ENCODE assay signal across 12 cellular contexts in genomic region chr6:453152-453551, GRCh38.
A peak's percentile ranks its signal among the peaks of the same experiment; 100 is the strongest.
DNase-seq lines count a peak whose midpoint lies in the region; ATAC-seq and TF ChIP-seq lines count a peak whose summit lies in the region.
"Had no signal": no experiment of that assay in that cellular context is flagged by ENCODE, and none has a peak within 500 bp of the region (broad histone marks: within the 10 kb centered on the region; RNA-seq: fewer than 3 reads in every experiment).

No MANE protein-coding gene starts in this region.

- H3K9me3 Mint-ChIP-seq in GM23338 (peaks cover 36% of the 10 kb centered on the region), immature natural killer cell (peaks cover 0 to 2% (median 0%) of the 10 kb centered on the region in 6 donors)

- H3K27me3 Mint-ChIP-seq in GM23338 (ENCODE audit: insufficient read depth, low read depth, poor library complexity) (peaks cover 4% of the 10 kb centered on the region), immature natural killer cell (ENCODE audit: low read depth in 3 of 3) (peaks cover 0 to 5% (median 2%) of the 10 kb centered on the region in 3 donors)

- H3K27ac ChIP-seq in GM23338 (ENCODE audit: low read depth) (no peak overlapping the region), SK-N-SH (ENCODE audit: low read depth in 2 of 2, low read length in 1 of 2) (no peak overlapping the region), left ventricle myocardium inferior (replicated peaks) (no peak overlapping the region)

- H3K27me3 ChIP-seq in GM23338 (ENCODE audit: insufficient read depth): no peaks in the 10 kb centered on the region
- H3K27me3 ChIP-seq in SK-N-SH (ENCODE audit: insufficient read depth): peaks cover 48% of the 10 kb centered on the region; the same call in 1 of the 2 replicates
- H3K27me3 ChIP-seq in left ventricle myocardium inferior (ENCODE audit: low read depth): peaks cover 31% of the 10 kb centered on the region

- H3K4me1 ChIP-seq in GM23338 (ENCODE audit: insufficient read depth) (no peaks in the 10 kb centered on the region), SK-N-SH (ENCODE audit: control insufficient read depth in 1 of 2, insufficient read depth in 2 of 2, low read depth in 1 of 2, low read length in 1 of 2) (no peaks in the 10 kb centered on the region; a peak in 1 of 4 replicates), left ventricle myocardium inferior (no peaks in the 10 kb centered on the region)

- no peaks in the 10 kb centered on the region; the same call in 1 of the 2 replicates for H3K36me3 ChIP-seq in GM23338 (ENCODE audit: insufficient read depth)
- H3K36me3 ChIP-seq in SK-N-SH (replicated peaks in 1 of 2; ENCODE audit: control insufficient read depth in 1 of 2, insufficient read depth in 2 of 2, low read length in 1 of 2): no peaks in the 10 kb centered on the region
- no peaks in the 10 kb centered on the region for H3K36me3 ChIP-seq in left ventricle myocardium inferior

- 0 out of 2 replicates have a peak, but pooled peaks cover 4% of the 10 kb centered on the region for H3K9me2 ChIP-seq in GM23338 (ENCODE audit: insufficient read depth)
- H3K9me2 ChIP-seq in SK-N-SH: no peaks in the 10 kb centered on the region; the same call in 1 of the 2 replicates

- H3K9me3 ChIP-seq in SK-N-SH (no peaks in the 10 kb centered on the region), left ventricle myocardium inferior (replicated peaks) (peaks cover 1% of the 10 kb centered on the region)

- H3K27ac Mint-ChIP-seq in GM23338 (no peak overlapping the region), immature natural killer cell (no peak overlapping the region)
- H3K27ac Mint-ChIP-seq: activated T-helper 2 cell treated with anti-CD3 and anti-CD28 coated beads, Interferon-gamma antibody, Interleukin-2, Interleukin-4, amounts not matched to agents 10 μg/mL and 5 μg/mL and 100 μg/mL, durations not matched to agents 14 hours and 24 hours and 36 hours; nephron had no signal

- no peaks in the 10 kb centered on the region for H3K79me2 ChIP-seq in GM23338 (replicated peaks; ENCODE audit: insufficient read depth)
- H3K79me2 ChIP-seq in SK-N-SH (ENCODE audit: insufficient read depth): no peaks in the 10 kb centered on the region

- ATAC-seq in GM23338 (peak; percentile 41; the same call in 1 of the 3 replicates), sciatic nerve (peak; percentile 96), GM19463 (IDR thresholded peaks at IDR 0.05; ENCODE audit: unreplicated experiment) (no peak), HG03354 (IDR thresholded peaks at IDR 0.05; ENCODE audit: poor library complexity, severe bottlenecking, unreplicated experiment) (no peak)
- ATAC-seq: GM12878 had no signal

- POLR2A ChIA-PET in SK-N-SH (lab: Yijun Ruan, JAX): no interaction called here

- intact Hi-C loops in left ventricle myocardium inferior (cut with micrococcal nuclease): no loop called here
- intact Hi-C loops in sciatic nerve (cut with DNase I): no loop called here

- H3K4me2 ChIP-seq in GM23338 (no peak overlapping the region), SK-N-SH (no peak overlapping the region)

- H3K4me1 Mint-ChIP-seq in GM23338: peaks cover 8% of the 10 kb centered on the region
- H3K4me1 Mint-ChIP-seq in immature natural killer cell: peaks cover 0 to 5% of the 10 kb centered on the region in 2 donors

- peak overlapping the region; percentile 38; the same call in 1 of the 2 replicates for H2AFZ ChIP-seq in GM23338
- H2AFZ ChIP-seq in SK-N-SH (ENCODE audit: low read depth): no peak overlapping the region

- no peak for TF ChIP-seq POLR2A in erythroblast (IDR thresholded peaks at IDR 0.05; ENCODE audit: low read length)

- H3K4me3 ChIP-seq in GM23338 (no peak overlapping the region), SK-N-SH (ENCODE audit: low read depth in 2 of 2, low read length in 1 of 2) (no peak overlapping the region), left ventricle myocardium inferior (no peak overlapping the region)
- H3K4me3 ChIP-seq: GM12878 had no signal

- no CpG with 5 or more reads among the region's 13 CpGs for WGBS in SK-N-SH (ENCODE audit: low lambda C conversion rate)

- CTCF ChIA-PET in SK-N-SH (lab: Yijun Ruan, JAX): interaction anchor here (1.0 kb wide), 1 partner anchor 39 kb away, joined by 3 read pairs; no protein-coding TSS in a partner anchor

- TF ChIP-seq EP300 in SK-N-SH (IDR thresholded peaks at IDR 0.05; ENCODE audit: borderline replicate concordance in 1 of 2, low read depth in 1 of 2, low read length in 1 of 2): no peak

- H3F3A ChIP-seq in GM23338 (replicated peaks; ENCODE audit: low read depth) (no peaks in the 10 kb centered on the region), SK-N-SH (replicated peaks; ENCODE audit: insufficient read depth) (no peaks in the 10 kb centered on the region)

- H4K20me1 ChIP-seq in GM23338 (replicated peaks; ENCODE audit: insufficient read depth) (no peaks in the 10 kb centered on the region), SK-N-SH (ENCODE audit: insufficient read depth) (no peaks in the 10 kb centered on the region)

- no peak for TF ChIP-seq CTCF in GM23338 (conservative IDR thresholded peaks at IDR 0.05; ENCODE audit: low read depth in 2 of 2)
- TF ChIP-seq CTCF in SK-N-SH (IDR thresholded peaks at IDR 0.05): no peak
- TF ChIP-seq CTCF in left ventricle myocardium inferior (IDR thresholded peaks at IDR 0.05; ENCODE audit: borderline replicate concordance): no peak

- no peak for TF ChIP-seq RAD21 in SK-N-SH (IDR thresholded peaks at IDR 0.05; ENCODE audit: low read length)

- H3K36me3 Mint-ChIP-seq in GM23338 (ENCODE audit: low read depth) (peaks cover 19% of the 10 kb centered on the region), immature natural killer cell (peaks cover 0 to 6% (median 0%) of the 10 kb centered on the region in 3 donors)

- H3K9ac ChIP-seq in SK-N-SH: no peak overlapping the region

- H3K4me3 Mint-ChIP-seq in GM23338: no peak overlapping the region
- no peak overlapping the region for H3K4me3 Mint-ChIP-seq in immature natural killer cell
- H3K4me3 Mint-ChIP-seq: nephron had no signal

- DNase-seq in GM23338 (ENCODE audit: low spot score) (no peak), SK-N-SH (peak; percentile 42), left ventricle myocardium inferior (peak; percentile 28), sciatic nerve (ENCODE audit: low spot score) (peak; percentile 83), erythroblast (lab: John Stamatoyannopoulos, UW) (no peak), immature natural killer cell (no peak)
- DNase-seq: stimulated activated CD4-positive, alpha-beta T cell treated with anti-CD3 and anti-CD28 coated beads, Interleukin-2, amount 100 ng/mL, for 48 hours had no signal

TF ChIP-seq in GM23338, 12 proteins besides CTCF, POLR2A, EP300 and RAD21 (continues in another document):
- TF ChIP-seq POLR2AphosphoS5 (IDR thresholded peaks at IDR 0.05; ENCODE audit: low read depth): no peak
- TF ChIP-seq CREB1 (CRISPR knock-in tag; IDR thresholded peaks at IDR 0.05; ENCODE audit: low read depth): no peak

TF ChIP-seq in SK-N-SH, 30 proteins besides CTCF, POLR2A, EP300 and RAD21:
- TF ChIP-seq FOXJ3 (CRISPR knock-in tag; IDR thresholded peaks at IDR 0.05) (no peak), RXRA (IDR thresholded peaks at IDR 0.05; ENCODE audit: borderline replicate concordance, low read depth) (no peak), FOXM1 (IDR thresholded peaks at IDR 0.05; ENCODE audit: low read depth) (no peak), MAX (IDR thresholded peaks at IDR 0.05; ENCODE audit: low read depth) (no peak), GABPA (IDR thresholded peaks at IDR 0.05; ENCODE audit: low read depth) (no peak), MXI1 (IDR thresholded peaks at IDR 0.05; ENCODE audit: low read depth, low read length) (no peak), TEAD4 (IDR thresholded peaks at IDR 0.05; ENCODE audit: borderline replicate concordance, insufficient read depth) (no peak), ELF1 (IDR thresholded peaks at IDR 0.05) (no peak), POLR2AphosphoS5 (IDR thresholded peaks at IDR 0.05; ENCODE audit: low read depth, low read length) (no peak), USF1 (IDR thresholded peaks at IDR 0.05; ENCODE audit: borderline replicate concordance, low read depth) (no peak), PBX3 (IDR thresholded peaks at IDR 0.05) (no peak)
TF ChIP-seq in SK-N-SH: peak in this region for 0.

Comparison
In these comparisons a context has a peak if more than half of its experiments do, and no peak if none do; other contexts are left out.
1. ATAC-seq: peak in GM23338 (single experiment) and sciatic nerve (single experiment); none in GM19463 (single experiment) and HG03354 (single experiment).
2. DNase-seq: peak in SK-N-SH (single experiment), left ventricle myocardium inferior (single experiment) and sciatic nerve (single experiment); none in GM23338 (single experiment), erythroblast (0 of 2) and immature natural killer cell (0 of 3).